ENCODE assay signal across 12 cellular contexts in genomic region chr12:23771230-23771949, GRCh38.
DNase-seq lines count a peak whose midpoint lies in the region; ATAC-seq and TF ChIP-seq lines count a peak whose summit lies in the region.
"Had no signal": no experiment of that assay in that cellular context is flagged by ENCODE, and none has a peak within 500 bp of the region (broad histone marks: within the 10 kb centered on the region; RNA-seq: fewer than 3 reads in every experiment).

No MANE protein-coding gene starts in this region.

- H3K36me3 Mint-ChIP-seq in GM23338 (ENCODE audit: low read depth) (peaks cover 3% of the 10 kb centered on the region; the same call in 2 of the 3 replicates), progenitor cell of endocrine pancreas (ENCODE audit: insufficient read depth) (peaks cover 6% of the 10 kb centered on the region)

- H3K9me2 ChIP-seq in GM23338 (ENCODE audit: insufficient read depth) (no peaks in the 10 kb centered on the region), hepatocyte (replicated peaks; ENCODE audit: insufficient read depth) (no peaks in the 10 kb centered on the region)

- H3K4me3 Mint-ChIP-seq in GM23338 (no peak overlapping the region), progenitor cell of endocrine pancreas (ENCODE audit: low read depth) (no peak overlapping the region)
- H3K4me3 Mint-ChIP-seq: dendritic cell treated with granulocyte-macrophage colony-stimulating factor and Interleukin-4, amounts not matched to agents 40 ng/mL and 50 ng/mL, for 4 days had no signal

- H3K27ac ChIP-seq in GM23338 (ENCODE audit: low read depth) = no peak overlapping the region
- no peak overlapping the region for H3K27ac ChIP-seq in hepatocyte
- no peak overlapping the region for H3K27ac ChIP-seq in suprapubic skin

- H3K27me3 ChIP-seq in GM23338 (ENCODE audit: insufficient read depth) = no peaks in the 10 kb centered on the region
- no peaks in the 10 kb centered on the region for H3K27me3 ChIP-seq in hepatocyte
- no peaks in the 10 kb centered on the region for H3K27me3 ChIP-seq in suprapubic skin

- H4K20me1 ChIP-seq in GM23338 (replicated peaks; ENCODE audit: insufficient read depth) = no peaks in the 10 kb centered on the region
- H4K20me1 ChIP-seq in hepatocyte (ENCODE audit: insufficient read depth, poor library complexity, severe bottlenecking) = no peaks in the 10 kb centered on the region

- H3K9me3 Mint-ChIP-seq in GM23338 = peaks cover 7% of the 10 kb centered on the region; the same call in 2 of the 3 replicates
- peaks cover 3% of the 10 kb centered on the region for H3K9me3 Mint-ChIP-seq in progenitor cell of endocrine pancreas (ENCODE audit: low read depth)
- H3K9me3 Mint-ChIP-seq: dendritic cell treated with granulocyte-macrophage colony-stimulating factor and Interleukin-4, amounts not matched to agents 40 ng/mL and 50 ng/mL, for 4 days had no signal

- no peak for TF ChIP-seq POLR2A in suprapubic skin (IDR thresholded peaks at IDR 0.05)

- ATAC-seq in GM23338 (peak; percentile 39; the same call in 1 of the 3 replicates), HG02870 (IDR thresholded peaks at IDR 0.05; ENCODE audit: unreplicated experiment) (no peak)
- ATAC-seq: mucosa of descending colon had no signal

- H3K27me3 Mint-ChIP-seq in GM23338 (ENCODE audit: insufficient read depth, low read depth, poor library complexity) (peaks cover 2% of the 10 kb centered on the region), progenitor cell of endocrine pancreas (no peaks in the 10 kb centered on the region)
- H3K27me3 Mint-ChIP-seq: dendritic cell treated with granulocyte-macrophage colony-stimulating factor and Interleukin-4, amounts not matched to agents 40 ng/mL and 50 ng/mL, for 4 days had no signal

- H2AFZ ChIP-seq in GM23338 = no peak overlapping the region
- no peak overlapping the region for H2AFZ ChIP-seq in hepatocyte

- H3K9me3 ChIP-seq in hepatocyte (ENCODE audit: low read depth) = no peaks in the 10 kb centered on the region
- no peaks in the 10 kb centered on the region for H3K9me3 ChIP-seq in suprapubic skin
- H3K9me3 ChIP-seq: mucosa of descending colon had no signal

- H3K79me2 ChIP-seq in GM23338 (replicated peaks; ENCODE audit: insufficient read depth) = no peaks in the 10 kb centered on the region
- H3K79me2 ChIP-seq in hepatocyte = no peaks in the 10 kb centered on the region

- H3K4me1 ChIP-seq in GM23338 (ENCODE audit: insufficient read depth) (peaks cover 28% of the 10 kb centered on the region), hepatocyte (ENCODE audit: insufficient read depth) (no peaks in the 10 kb centered on the region), suprapubic skin (peaks cover 7% of the 10 kb centered on the region)

- H3F3A ChIP-seq in GM23338 (replicated peaks; ENCODE audit: low read depth) = no peaks in the 10 kb centered on the region

- no peak overlapping the region for H3K27ac Mint-ChIP-seq in GM23338
- H3K27ac Mint-ChIP-seq in progenitor cell of endocrine pancreas = peak overlapping the region; percentile 3
- H3K27ac Mint-ChIP-seq: dendritic cell treated with granulocyte-macrophage colony-stimulating factor and Interleukin-4, amounts not matched to agents 40 ng/mL and 50 ng/mL, for 4 days had no signal

- DNase-seq in GM23338 (ENCODE audit: low spot score) (no peak), astrocyte of the hippocampus (ENCODE audit: low read depth, low spot score) (peak; percentile 81), hepatocyte (ENCODE audit: low spot score) (peak; percentile 18), progenitor cell of endocrine pancreas (ENCODE audit: low spot score, unreplicated experiment) (no peak), DMS 273 (lab: John Stamatoyannopoulos, UW; ENCODE audit: unreplicated experiment) (no peak), suprapubic skin (ENCODE audit: low spot score in 2 of 2) (no peak)
- DNase-seq in effector CD4-positive, alpha-beta T cell = no peak
- DNase-seq: activated CD4-positive, alpha-beta T cell treated with anti-CD3 and anti-CD28 coated beads, Interleukin-2, amount 50 U/mL, for 4 hours; mucosa of descending colon; MV-4-11 had no signal

- 64% methylated on average over 5 of the region's 5 CpGs for WGBS in hepatocyte (ENCODE audit: low lambda C conversion rate, missing lambda C conversion rate)
- WGBS in suprapubic skin = 43% methylated on average over 5 of the region's 5 CpGs

- H3K4me2 ChIP-seq in GM23338 = no peak overlapping the region
- peak overlapping the region; percentile 13 for H3K4me2 ChIP-seq in hepatocyte

- H3K36me3 ChIP-seq in GM23338 (ENCODE audit: insufficient read depth) = no peaks in the 10 kb centered on the region
- H3K36me3 ChIP-seq in hepatocyte (replicated peaks; ENCODE audit: insufficient read depth, low read depth) = no peaks in the 10 kb centered on the region
- no peaks in the 10 kb centered on the region for H3K36me3 ChIP-seq in suprapubic skin

- no peak for TF ChIP-seq EP300 in suprapubic skin (IDR thresholded peaks at IDR 0.05)

- H3K4me3 ChIP-seq in GM23338 (no peak overlapping the region), hepatocyte (no peak overlapping the region), suprapubic skin (no peak overlapping the region)
- H3K4me3 ChIP-seq: mucosa of descending colon had no signal

- H3K4me1 Mint-ChIP-seq in GM23338 (peaks cover 24% of the 10 kb centered on the region), progenitor cell of endocrine pancreas (ENCODE audit: low read depth) (peaks cover 16% of the 10 kb centered on the region)

- TF ChIP-seq CTCF in GM23338 (conservative IDR thresholded peaks at IDR 0.05; ENCODE audit: low read depth in 2 of 2) = no peak
- TF ChIP-seq CTCF in hepatocyte (IDR thresholded peaks at IDR 0.05; ENCODE audit: poor library complexity) = no peak
- no peak for TF ChIP-seq CTCF in progenitor cell of endocrine pancreas (IDR thresholded peaks at IDR 0.05; ENCODE audit: unreplicated experiment)
- TF ChIP-seq CTCF in suprapubic skin (IDR thresholded peaks at IDR 0.05) = no peak

TF ChIP-seq in GM23338, 12 proteins besides CTCF, POLR2A, EP300 and RAD21 (continues in another document):
- TF ChIP-seq CREB1 (CRISPR knock-in tag; IDR thresholded peaks at IDR 0.05; ENCODE audit: low read depth) (no peak), NANOG (IDR thresholded peaks at IDR 0.05; ENCODE audit: borderline replicate concordance) (no peak), ZNF462 (CRISPR knock-in tag; IDR thresholded peaks at IDR 0.05) (no peak), JUNB (IDR thresholded peaks at IDR 0.05; ENCODE audit: unreplicated experiment) (no peak), ZNF331 (CRISPR knock-in tag; IDR thresholded peaks at IDR 0.05; ENCODE audit: low read depth) (no peak), POLR2AphosphoS5 (IDR thresholded peaks at IDR 0.05; ENCODE audit: low read depth) (no peak)

Comparison
In these comparisons a context has a peak if more than half of its experiments do, and no peak if none do; other contexts are left out.
1. DNase-seq: peak in astrocyte of the hippocampus (single experiment) and hepatocyte (single experiment); none in GM23338 (single experiment), progenitor cell of endocrine pancreas (single experiment), DMS 273 (single experiment), effector CD4-positive, alpha-beta T cell (single experiment) and suprapubic skin (0 of 2).